8 cellular contexts compared by ENCODE assay signal in the genomic region with DNA sequence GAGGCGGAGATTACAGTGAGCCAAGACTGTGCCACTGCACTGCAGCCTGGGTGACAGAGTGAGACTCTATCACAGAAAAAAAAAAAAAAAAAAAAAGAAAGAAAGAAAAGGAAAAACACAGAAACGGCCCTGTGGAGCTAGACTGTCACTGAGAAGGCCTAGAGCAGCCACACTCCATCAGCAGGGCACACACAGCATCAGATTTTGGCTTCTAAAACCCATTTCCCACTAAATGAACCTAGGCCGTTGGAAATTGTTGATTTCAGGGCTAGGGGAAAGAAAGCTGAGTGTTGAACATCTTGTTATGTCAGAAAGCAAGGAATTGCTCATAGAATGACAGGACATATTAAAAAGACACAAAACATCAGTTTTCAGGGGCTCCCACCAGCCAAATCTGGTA.
"Had no signal": no experiment of that assay in that cellular context is flagged by ENCODE, and none has a peak within 500 bp of the region (broad histone marks: within the 10 kb centered on the region; RNA-seq: fewer than 3 reads in every experiment).

No MANE protein-coding gene starts in this region.

- H3K9me3 Mint-ChIP-seq: HFFc6 had no signal

- DNase-seq: H9, HCEC 1CT, HFFc6, IMR-90, KG1 had no signal

- ATAC-seq: GM23338, K562 had no signal

- H3K4me3 ChIP-seq: GM23338, K562 had no signal

- H3K27ac ChIP-seq: HL-60 had no signal

- H3K4me1 Mint-ChIP-seq: GM23338 had no signal

- H3K27ac Mint-ChIP-seq: GM23338, H9, HFFc6 had no signal

- H3K4me3 Mint-ChIP-seq: GM23338, H9, HFFc6 had no signal
